Comparison of ENCODE assay signal across 20 cellular contexts in genomic region chr12:114774181-114774580, GRCh38.
A peak's percentile ranks its signal among the peaks of the same experiment; 100 is the strongest.
DNase-seq lines count a peak whose midpoint lies in the region; ATAC-seq, FAIRE-seq and TF ChIP-seq lines count a peak whose summit lies in the region.
"Had no signal": no experiment of that assay in that cellular context is flagged by ENCODE, and none has a peak within 500 bp of the region (broad histone marks: within the 10 kb centered on the region; RNA-seq: fewer than 3 reads in every experiment).

No MANE protein-coding gene starts in this region.

- peak overlapping the region; percentile 42 for H3K27ac Mint-ChIP-seq in nephron progenitor cell
- no peak overlapping the region for H3K27ac Mint-ChIP-seq in activated naive CD8-positive, alpha-beta T cell treated with anti-CD3 and anti-CD28 coated beads for 36 hours
- H3K27ac Mint-ChIP-seq: activated CD4-positive, alpha-beta T cell treated with anti-CD3 and anti-CD28 coated beads, Interleukin-2, amount 10 ng/mL, durations not matched to agents 24 days and 14 days; activated naive CD4-positive, alpha-beta T cell treated with anti-CD3 and anti-CD28 coated beads for 36 hours; natural killer cell had no signal

- no peaks in the 10 kb centered on the region for H3K23me2 ChIP-seq in H1 (ENCODE audit: low read depth, low read length)

- H2BK12ac ChIP-seq in H1 (ENCODE audit: low read depth, low read length), result no peak overlapping the region

- TF ChIP-seq CTCF in H1 (IDR thresholded peaks at IDR 0.05; ENCODE audit: control extremely low read depth in 1 of 3, insufficient read depth in 1 of 3, low read depth in 1 of 3, low read length in 3 of 3) (no peak), nephron progenitor cell (IDR thresholded peaks at IDR 0.05) (no peak), GM20000 (IDR thresholded peaks at IDR 0.05; ENCODE audit: extremely low read depth, missing control alignments) (no peak)

- no peak overlapping the region for H3K9ac ChIP-seq in H1 (replicated peaks in 1 of 4; ENCODE audit: extremely low read depth in 1 of 4, low read depth in 3 of 4, low read length in 3 of 4)

- H3K79me1 ChIP-seq in H1 (ENCODE audit: low read depth, low read length), result no peaks in the 10 kb centered on the region

- H2AFZ ChIP-seq in H1 (ENCODE audit: low read length), result peak overlapping the region; percentile 35; the same call in 1 of the 2 replicates

- peaks cover 18% of the 10 kb centered on the region for H3K9me3 Mint-ChIP-seq in nephron progenitor cell
- H3K9me3 Mint-ChIP-seq in activated naive CD8-positive, alpha-beta T cell treated with anti-CD3 and anti-CD28 coated beads for 36 hours, result no peaks in the 10 kb centered on the region
- H3K9me3 Mint-ChIP-seq: activated CD4-positive, alpha-beta T cell treated with anti-CD3 and anti-CD28 coated beads, Interleukin-2, amount 10 ng/mL, durations not matched to agents 24 days and 14 days; natural killer cell had no signal

- H2BK15ac ChIP-seq in H1 (ENCODE audit: low read length), result no peak overlapping the region

- no peak overlapping the region for H3K27ac ChIP-seq in H1 (ENCODE audit: low read depth, low read length)
- H3K27ac ChIP-seq: body of pancreas, dorsolateral prefrontal cortex, skin epidermis had no signal

- H4K8ac ChIP-seq in H1 (ENCODE audit: extremely low read depth, insufficient read depth, low read length), result no peak overlapping the region

- no peaks in the 10 kb centered on the region for H4K20me1 ChIP-seq in H1 (replicated peaks in 1 of 2; ENCODE audit: control insufficient read depth in 1 of 2, insufficient read depth in 2 of 2, low read length in 2 of 2)

- no peak overlapping the region for H2BK5ac ChIP-seq in H1 (ENCODE audit: low read depth, low read length)

- no peak overlapping the region for H3K4me2 ChIP-seq in H1 (ENCODE audit: insufficient read depth in 1 of 2, low read depth in 2 of 2, low read length in 2 of 2)

- TF ChIP-seq EP300 in H1 (IDR thresholded peaks at IDR 0.05; ENCODE audit: borderline replicate concordance in 1 of 2, low read depth in 2 of 2, low read length in 2 of 2), result no peak

- H3K4me3 Mint-ChIP-seq in nephron progenitor cell, result no peak overlapping the region
- no peak overlapping the region for H3K4me3 Mint-ChIP-seq in activated naive CD8-positive, alpha-beta T cell treated with anti-CD3 and anti-CD28 coated beads for 36 hours
- H3K4me3 Mint-ChIP-seq: activated CD4-positive, alpha-beta T cell treated with anti-CD3 and anti-CD28 coated beads, Interleukin-2, amount 10 ng/mL, durations not matched to agents 24 days and 14 days; activated naive CD4-positive, alpha-beta T cell treated with anti-CD3 and anti-CD28 coated beads for 36 hours; natural killer cell had no signal

- no peak overlapping the region for H2AK5ac ChIP-seq in H1 (ENCODE audit: low read depth, low read length)

- no peak overlapping the region for H3K4ac ChIP-seq in H1 (replicated peaks; ENCODE audit: insufficient read length, low read depth, low read length)

- H3K4me3 ChIP-seq in H1 (ENCODE audit: extremely low read depth in 1 of 4, insufficient read depth in 2 of 4, low read depth in 3 of 4, low read length in 4 of 4), result no peak overlapping the region
- H3K4me3 ChIP-seq: body of pancreas, dorsolateral prefrontal cortex, skin epidermis had no signal

- WGBS in H1 (ENCODE audit: extremely low coverage in 1 of 2, insufficient coverage in 1 of 2, insufficient read length in 1 of 2, insufficient replicate concordance in 2 of 2, low coverage in 1 of 2, low lambda C conversion rate in 2 of 2, missing lambda C conversion rate in 1 of 2), 2 experiments, result 91% methylated on average over 11 of the region's 11 CpGs; no CpG with 5 or more reads in 1 of the 2 experiments

- no peak for ATAC-seq in GM19324 (IDR thresholded peaks at IDR 0.05; ENCODE audit: low FRiP score, unreplicated experiment)
- ATAC-seq: body of pancreas, natural killer cell, Panc1 had no signal

- H3K14ac ChIP-seq in H1 (ENCODE audit: insufficient read length), result no peak overlapping the region

- no peak overlapping the region for H4K5ac ChIP-seq in H1 (ENCODE audit: insufficient read length, low read depth, low read length)

- DNase-seq in ELR (ENCODE audit: low read depth), result peak; percentile 86
- DNase-seq in RPMI7951 (ENCODE audit: low read depth), result peak; percentile 88
- no peak for DNase-seq in H1 (ENCODE audit: low read depth in 1 of 2, low spot score in 2 of 2)
- no peak for DNase-seq in nephron progenitor cell
- no peak for DNase-seq in activated naive CD8-positive, alpha-beta T cell treated with anti-CD3 and anti-CD28 coated beads for 36 hours
- no peak for DNase-seq in HuH-7 (ENCODE audit: low spot score)
- DNase-seq in GM20000 (ENCODE audit: low spot score), result no peak
- DNase-seq: activated CD4-positive, alpha-beta T cell treated with anti-CD3 and anti-CD28 coated beads, Interleukin-2, amount 10 ng/mL, durations not matched to agents 24 days and 14 days; activated naive CD4-positive, alpha-beta T cell treated with anti-CD3 and anti-CD28 coated beads for 36 hours; body of pancreas; dorsolateral prefrontal cortex; erythroblast; head of caudate nucleus; natural killer cell; NCI-H1436; stimulated activated CD4-positive, alpha-beta T cell treated with anti-CD3 and anti-CD28 coated beads, Interleukin-4, amount 100 ng/mL, for 24 hours had no signal

- H3K56ac ChIP-seq in H1 (replicated peaks; ENCODE audit: insufficient read length, low read depth, low read length), result no peak overlapping the region

- H3K18ac ChIP-seq in H1 (ENCODE audit: extremely low read depth, low read length), result no peak overlapping the region

- no peaks in the 10 kb centered on the region for H3K36me3 Mint-ChIP-seq in nephron progenitor cell (ENCODE audit: low read depth)
- H3K36me3 Mint-ChIP-seq in activated naive CD8-positive, alpha-beta T cell treated with anti-CD3 and anti-CD28 coated beads for 36 hours, result no peaks in the 10 kb centered on the region
- H3K36me3 Mint-ChIP-seq: natural killer cell had no signal

- no peak for TF ChIP-seq RAD21 in H1 (IDR thresholded peaks at IDR 0.05 in 1 of 2, conservative IDR thresholded peaks at IDR 0.05 in 1 of 2; ENCODE audit: low read depth in 2 of 2, low read length in 2 of 2)

- FAIRE-seq in H1 (lab: Jason Lieb, UNC), result no peak
- FAIRE-seq: TTC549 had no signal

- H3K36me3 ChIP-seq in H1 (ENCODE audit: control insufficient read depth in 2 of 4, insufficient read depth in 4 of 4, low read length in 3 of 4), result no peaks in the 10 kb centered on the region

- H3K4me1 ChIP-seq in H1 (replicated peaks in 1 of 4; ENCODE audit: control insufficient read depth in 3 of 4, insufficient read depth in 4 of 4, low read length in 3 of 4), result no peaks in the 10 kb centered on the region
- H3K4me1 ChIP-seq: body of pancreas had no signal

- H2BK120ac ChIP-seq in H1 (replicated peaks; ENCODE audit: low read depth, low read length), result no peak overlapping the region

- H3K23ac ChIP-seq in H1 (ENCODE audit: insufficient read length), result no peak overlapping the region

- H3K9me3 ChIP-seq in H1 (ENCODE audit: insufficient read depth in 2 of 2, low read depth in 1 of 2, low read length in 1 of 2), result no peaks in the 10 kb centered on the region
- H3K9me3 ChIP-seq: body of pancreas had no signal

- no peaks in the 10 kb centered on the region for H3K27me3 ChIP-seq in H1 (replicated peaks in 1 of 4; ENCODE audit: control insufficient read depth in 3 of 4, extremely low read depth in 1 of 4, insufficient read depth in 3 of 4, low read length in 3 of 4)
- H3K27me3 ChIP-seq: body of pancreas had no signal

- no peak for TF ChIP-seq POLR2A in H1 (IDR thresholded peaks at IDR 0.05; ENCODE audit: control extremely low read depth in 1 of 2, low read depth in 2 of 2, low read length in 2 of 2)

- peaks cover 2% of the 10 kb centered on the region for H3K4me1 Mint-ChIP-seq in nephron progenitor cell
- H3K4me1 Mint-ChIP-seq in activated naive CD8-positive, alpha-beta T cell treated with anti-CD3 and anti-CD28 coated beads for 36 hours, result no peaks in the 10 kb centered on the region
- H3K4me1 Mint-ChIP-seq: activated CD4-positive, alpha-beta T cell treated with anti-CD3 and anti-CD28 coated beads, Interleukin-2, amount 10 ng/mL, durations not matched to agents 24 days and 14 days; natural killer cell had no signal

- H4K91ac ChIP-seq in H1 (replicated peaks; ENCODE audit: insufficient read length, low read length), result no peak overlapping the region

- CTCF ChIA-PET in H1 (lab: Charles Lee; ENCODE audit: partially characterized antibody), result no interaction called here

- peaks cover 10% of the 10 kb centered on the region for H3K27me3 Mint-ChIP-seq in nephron progenitor cell (ENCODE audit: low read depth, poor library complexity)
- no peaks in the 10 kb centered on the region for H3K27me3 Mint-ChIP-seq in activated naive CD8-positive, alpha-beta T cell treated with anti-CD3 and anti-CD28 coated beads for 36 hours
- H3K27me3 Mint-ChIP-seq: activated CD4-positive, alpha-beta T cell treated with anti-CD3 and anti-CD28 coated beads, Interleukin-2, amount 10 ng/mL, durations not matched to agents 24 days and 14 days had no signal

- POLR2A ChIA-PET in H1 (lab: Charles Lee; ENCODE audit: partially characterized antibody), result no interaction called here

- no peaks in the 10 kb centered on the region for H3K79me2 ChIP-seq in H1 (ENCODE audit: control insufficient read depth in 1 of 2, insufficient read depth in 2 of 2, low read length in 2 of 2)

- H2BK20ac ChIP-seq in H1 (ENCODE audit: low read length), result no peak overlapping the region

TF ChIP-seq in H1, 55 proteins besides CTCF, POLR2A, EP300 and RAD21 (continues in another document):
- no peak for TF ChIP-seq TAF1 (IDR thresholded peaks at IDR 0.05; ENCODE audit: low read depth, low read length)
- TF ChIP-seq RNF2 (IDR thresholded peaks at IDR 0.05; ENCODE audit: borderline replicate concordance, low read depth, low read length, missing control alignments, poor library complexity, severe bottlenecking), result no peak
- no peak for TF ChIP-seq RFX5 (IDR thresholded peaks at IDR 0.05; ENCODE audit: borderline replicate concordance, low read depth, low read length)
- TF ChIP-seq BACH1 (IDR thresholded peaks at IDR 0.05; ENCODE audit: low read length), result no peak
- no peak for TF ChIP-seq CEBPB (IDR thresholded peaks at IDR 0.05; ENCODE audit: low read depth, low read length)
- TF ChIP-seq ATF2 (IDR thresholded peaks at IDR 0.05; ENCODE audit: low read length), result no peak
- no peak for TF ChIP-seq PHF8 (conservative IDR thresholded peaks at IDR 0.05; ENCODE audit: low read depth, low read length)
- no peak for TF ChIP-seq SIRT6 (IDR thresholded peaks at IDR 0.05; ENCODE audit: low read length)

Comparison
In these comparisons a context has a peak if more than half of its experiments do, and no peak if none do; other contexts are left out.
1. DNase-seq: peak in ELR (single experiment) and RPMI7951 (single experiment); none in H1 (0 of 2), nephron progenitor cell (single experiment), activated naive CD8-positive, alpha-beta T cell treated with anti-CD3 and anti-CD28 coated beads for 36 hours (single experiment), HuH-7 (single experiment) and GM20000 (single experiment).